In genomic region chr6:12181481-12181880, GRCh38 we compare ENCODE assay signal across 7 cellular contexts.
"Had no signal": no experiment of that assay in that cellular context is flagged by ENCODE, and none has a peak within 500 bp of the region (broad histone marks: within the 10 kb centered on the region; RNA-seq: fewer than 3 reads in every experiment).

No MANE protein-coding gene starts in this region.

- H3K4me2 ChIP-seq: KMS-11 had no signal

- H3K4me3 ChIP-seq: K562 had no signal

- ATAC-seq: HepG2 had no signal

- H3K9ac ChIP-seq: KMS-11 had no signal

- DNase-seq: IMR-90, KBM-7, KG1 had no signal

- H3K27ac ChIP-seq: HL-60, KMS-11 had no signal
